In the genomic region with DNA sequence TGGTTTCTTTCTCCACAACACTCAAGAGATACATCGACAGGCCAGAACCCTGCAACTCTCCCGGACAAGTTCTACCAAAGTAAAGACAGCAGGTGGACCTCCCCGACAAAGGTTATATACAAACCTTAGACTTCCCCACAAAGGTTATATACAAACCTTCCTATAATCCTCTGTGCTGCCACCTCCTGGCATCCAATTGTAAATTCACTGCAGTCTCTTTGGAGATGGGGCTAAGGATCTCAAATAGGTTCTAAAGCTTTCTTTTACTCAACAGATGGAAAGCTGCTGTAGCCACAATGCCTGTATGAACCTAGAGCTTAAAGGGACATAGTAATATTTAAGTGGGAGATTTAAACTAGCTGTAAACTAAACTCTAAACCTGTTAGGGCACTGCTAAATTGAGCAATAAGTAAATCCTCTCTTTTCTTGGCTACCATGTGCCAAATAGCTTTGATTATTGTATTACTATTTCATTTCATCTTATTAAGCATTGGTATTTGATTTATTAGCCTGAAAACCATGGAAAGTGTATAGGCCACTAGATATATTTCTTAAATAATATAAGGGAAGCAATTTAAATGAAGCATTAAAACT, we compare ENCODE assay signal across 9 cellular contexts. TPM values are rescaled to one million over a fixed set of nuclear protein-coding genes. Genes with fewer than 3 reads are reported as not detected.
DNase-seq lines count a peak whose midpoint lies in the region; ATAC-seq and TF ChIP-seq lines count a peak whose summit lies in the region.
"Had no signal": no experiment of that assay in that cellular context is flagged by ENCODE, and none has a peak within 500 bp of the region (broad histone marks: within the 10 kb centered on the region; RNA-seq: fewer than 3 reads in every experiment).

No MANE protein-coding gene starts in this region.

- TF ChIP-seq CTCF in PC-9 (conservative IDR thresholded peaks at IDR 0.05): peak; percentile 90

- peak; percentile 74 for ATAC-seq in GM19468 (IDR thresholded peaks at IDR 0.05; ENCODE audit: extremely low read depth, unreplicated experiment)
- ATAC-seq in HG03457 (IDR thresholded peaks at IDR 0.05; ENCODE audit: unreplicated experiment): peak; percentile 71
- ATAC-seq in activated naive CD8-positive, alpha-beta T cell treated with anti-CD3 and anti-CD28 coated beads, Interleukin-2, amount 10 ng/mL, durations not matched to agents 7 days and 5 days (ENCODE audit: low read depth): peak; percentile 72

- intact Hi-C loops in PC-9 (cut with micrococcal nuclease; ENCODE audit: unreplicated experiment): loop anchor here (1.0 kb wide), 1 partner anchor 73 kb away; no protein-coding TSS in a partner anchor

- H3K36me3 ChIP-seq in PC-9 (ENCODE audit: low read depth): no peaks in the 10 kb centered on the region
- H3K36me3 ChIP-seq: BLaER1 had no signal

- CTCF ChIA-PET in PC-9 (lab: Charles Lee): interaction anchor here (1.0 to 2.1 kb wide), 3 partner anchors 11 to 73 kb away, joined by 4 to 19 read pairs (median 5); no protein-coding TSS in a partner anchor

- peak; percentile 50 for DNase-seq in NCI-H1092 treated with DMSO at 0.1 percent for 48 hours (lab: John Stamatoyannopoulos, UW)
- no peak for DNase-seq in NCI-H1092 (lab: John Stamatoyannopoulos, UW)
- peak; percentile 45 to 61 for DNase-seq in PC-9
- no peak for DNase-seq in activated naive CD8-positive, alpha-beta T cell treated with anti-CD3 and anti-CD28 coated beads, Interleukin-2, amount 10 ng/mL, durations not matched to agents 7 days and 5 days
- DNase-seq in iPS-NIHi11 (ENCODE audit: low spot score): peak; percentile 73
- peak; percentile 25 for DNase-seq in stimulated activated CD8-positive, alpha-beta memory T cell treated with anti-CD3 and anti-CD28 coated beads, Interleukin-12 subunit alpha, Interleukin-12 subunit beta, amount 100 ng/mL, for 1 hour (ENCODE audit: low read depth)

- H3K27me3 Mint-ChIP-seq in activated naive CD8-positive, alpha-beta T cell treated with anti-CD3 and anti-CD28 coated beads, Interleukin-2, amount 10 ng/mL, durations not matched to agents 7 days and 5 days: no peaks in the 10 kb centered on the region

- H3K36me3 Mint-ChIP-seq in activated naive CD8-positive, alpha-beta T cell treated with anti-CD3 and anti-CD28 coated beads, Interleukin-2, amount 10 ng/mL, durations not matched to agents 7 days and 5 days: peaks cover 3% of the 10 kb centered on the region

- no peaks in the 10 kb centered on the region for H4K20me1 ChIP-seq in PC-9 (ENCODE audit: insufficient read depth)
- H4K20me1 ChIP-seq: BLaER1 had no signal

- H3K9me2 ChIP-seq in PC-9 (ENCODE audit: insufficient read depth): no peaks in the 10 kb centered on the region

- POLR2A ChIA-PET in PC-9 (lab: Charles Lee; ENCODE audit: unreplicated experiment): no interaction called here
- POLR2A ChIA-PET in activated naive CD8-positive, alpha-beta T cell treated with anti-CD3 and anti-CD28 coated beads, Interleukin-2, amount 10 ng/mL, durations not matched to agents 7 days and 5 days (lab: Charles Lee): no interaction called here

- no peaks in the 10 kb centered on the region for H3K27me3 ChIP-seq in PC-9 (ENCODE audit: insufficient read depth, low read depth)
- H3K27me3 ChIP-seq: BLaER1 had no signal

- no peak overlapping the region for H3K4me3 Mint-ChIP-seq in activated naive CD8-positive, alpha-beta T cell treated with anti-CD3 and anti-CD28 coated beads, Interleukin-2, amount 10 ng/mL, durations not matched to agents 7 days and 5 days

- H3K27ac Mint-ChIP-seq in activated naive CD8-positive, alpha-beta T cell treated with anti-CD3 and anti-CD28 coated beads, Interleukin-2, amount 10 ng/mL, durations not matched to agents 7 days and 5 days: no peak overlapping the region

- H3K27ac ChIP-seq in PC-9: no peak overlapping the region
- H3K27ac ChIP-seq: BLaER1 had no signal

- H3F3A ChIP-seq in PC-9 (ENCODE audit: insufficient read depth, low read depth): no peaks in the 10 kb centered on the region

- no peak overlapping the region for H3K4me2 ChIP-seq in PC-9
- H3K4me2 ChIP-seq: BLaER1 had no signal

- H3K4me3 ChIP-seq in PC-9: no peak overlapping the region
- H3K4me3 ChIP-seq: BLaER1 had no signal

- H3K4me1 ChIP-seq in PC-9 (replicated peaks; ENCODE audit: insufficient read depth): no peaks in the 10 kb centered on the region
- H3K4me1 ChIP-seq: BLaER1 had no signal

- no TSS peak for BruUV-seq in PC-9 (replicated peaks; lab: Mats Ljungman, UMichigan)

- H3K9me3 Mint-ChIP-seq in activated naive CD8-positive, alpha-beta T cell treated with anti-CD3 and anti-CD28 coated beads, Interleukin-2, amount 10 ng/mL, durations not matched to agents 7 days and 5 days: peaks cover 3% of the 10 kb centered on the region

- H3K79me2 ChIP-seq in PC-9 (ENCODE audit: low read depth): no peaks in the 10 kb centered on the region

- peaks cover 7% of the 10 kb centered on the region for H3K4me1 Mint-ChIP-seq in activated naive CD8-positive, alpha-beta T cell treated with anti-CD3 and anti-CD28 coated beads, Interleukin-2, amount 10 ng/mL, durations not matched to agents 7 days and 5 days

- H3K9me3 ChIP-seq in PC-9 (ENCODE audit: insufficient read depth, low read depth): no peaks in the 10 kb centered on the region
- H3K9me3 ChIP-seq: BLaER1 had no signal

- H2AFZ ChIP-seq in PC-9: no peak overlapping the region

RNA-seq across cellular contexts. Expression of a gene that starts 9.8 kb away (rescaled TPM):
- total RNA-seq in PC-9 (2021): 23.0 and 27.5 TPM in 2 replicates
- 1 to 10 TPM; 7.0 to 8.5 TPM for total RNA-seq in activated naive CD8-positive, alpha-beta T cell treated with anti-CD3 and anti-CD28 coated beads, Interleukin-2, amount 10 ng/mL, durations not matched to agents 7 days and 5 days

RNA-seq across cellular contexts. Expression of a gene that starts 58.5 kb away (rescaled TPM):
- total RNA-seq in PC-9 (2021): 10.8 and 16.0 TPM in 2 replicates
- 10 to 100 TPM; 28.2 to 29.4 TPM for total RNA-seq in activated naive CD8-positive, alpha-beta T cell treated with anti-CD3 and anti-CD28 coated beads, Interleukin-2, amount 10 ng/mL, durations not matched to agents 7 days and 5 days

RNA-seq across cellular contexts. Expression of a gene that starts 58.6 kb away (rescaled TPM):
- 0.46 and 0.58 TPM in 2 replicates for total RNA-seq in PC-9 (2021)
- total RNA-seq in activated naive CD8-positive, alpha-beta T cell treated with anti-CD3 and anti-CD28 coated beads, Interleukin-2, amount 10 ng/mL, durations not matched to agents 7 days and 5 days: 1 to 10 TPM; 1.1 to 2.0 TPM

Comparison
In these comparisons a context has a peak if more than half of its experiments do, and no peak if none do; other contexts are left out.
1. DNase-seq: peak in NCI-H1092 treated with DMSO at 0.1 percent for 48 hours (single experiment), PC-9 (2 of 2), iPS-NIHi11 (single experiment) and stimulated activated CD8-positive, alpha-beta memory T cell treated with anti-CD3 and anti-CD28 coated beads, Interleukin-12 subunit alpha, Interleukin-12 subunit beta, amount 100 ng/mL, for 1 hour (single experiment); none in NCI-H1092 (single experiment) and activated naive CD8-positive, alpha-beta T cell treated with anti-CD3 and anti-CD28 coated beads, Interleukin-2, amount 10 ng/mL, durations not matched to agents 7 days and 5 days (single experiment).
2. Peak in every context shown above with its lines, with median percentiles within 50 percentile points of each other: ATAC-seq.